ENCODE assay signal across 19 cellular contexts in genomic region chr22:19106886-19107729, GRCh38. TPM values are rescaled to one million over a fixed set of nuclear protein-coding genes. Genes with fewer than 3 reads are reported as not detected.
A peak's percentile ranks its signal among the peaks of the same experiment; 100 is the strongest.
DNase-seq lines count a peak whose midpoint lies in the region; ATAC-seq and TF ChIP-seq lines count a peak whose summit lies in the region.
"Had no signal": no experiment of that assay in that cellular context is flagged by ENCODE, and none has a peak within 500 bp of the region (broad histone marks: within the 10 kb centered on the region; RNA-seq: fewer than 3 reads in every experiment).

No MANE protein-coding gene starts in this region.

- no peak overlapping the region for H3K56ac ChIP-seq in mesendoderm (ENCODE audit: low read length)

- H3K27ac ChIP-seq in mesendoderm (ENCODE audit: low read depth, low read length) = no peak overlapping the region
- H3K27ac ChIP-seq: SK-N-MC had no signal

- no peak overlapping the region for H3K4me2 ChIP-seq in mesendoderm (ENCODE audit: low read length)

- H3K9ac ChIP-seq in mesendoderm (ENCODE audit: low read length) = no peak overlapping the region

- H3K36me3 ChIP-seq in BE2C = peaks cover 6% of the 10 kb centered on the region; the same call in 1 of the 2 replicates
- H3K36me3 ChIP-seq in mesendoderm (ENCODE audit: control insufficient read depth, insufficient read depth, low read length) = no peaks in the 10 kb centered on the region
- H3K36me3 ChIP-seq: pancreas had no signal

- DNase-seq in activated CD4-positive, alpha-beta T cell treated with anti-CD3 and anti-CD28 coated beads, Interleukin-2, amount 10 ng/mL, durations not matched to agents 7 days and 5 days = no peak
- DNase-seq in activated CD4-positive, alpha-beta T cell treated with anti-CD3 and anti-CD28 coated beads for 1 hour = no peak
- DNase-seq in RPMI7951 (ENCODE audit: low read depth) = peak; percentile 5
- DNase-seq in iPS-NIHi7 (ENCODE audit: extremely low spot score) = peak; percentile 2
- DNase-seq in stimulated activated effector memory CD8-positive, alpha-beta T cell treated with anti-CD3 and anti-CD28 coated beads, Interleukin-12 subunit alpha, Interleukin-12 subunit beta, amount 100 ng/mL, for 72 hours (ENCODE audit: low spot score in 2 of 2) = no peak
- DNase-seq in BE2C = no peak
- no peak for DNase-seq in mesendoderm
- no peak for DNase-seq in cortex of kidney (lab: John Stamatoyannopoulos, UW)
- DNase-seq: foreskin melanocyte, KG1, NCI-H1436 treated with DMSO at 0.1 percent for 48 hours, NCI-H446 had no signal

- no peak overlapping the region for H3K4me3 ChIP-seq in BE2C (ENCODE audit: low read depth, low read length)
- H3K4me3 ChIP-seq in mesendoderm (ENCODE audit: low read length) = no peak overlapping the region
- H3K4me3 ChIP-seq: GM12878, lung, pancreas, SK-N-MC had no signal

- peaks cover 57% of the 10 kb centered on the region for H3K4me1 Mint-ChIP-seq in activated CD4-positive, alpha-beta T cell treated with anti-CD3 and anti-CD28 coated beads, Interleukin-2, amount 10 ng/mL, durations not matched to agents 7 days and 5 days
- H3K4me1 Mint-ChIP-seq in stimulated activated effector memory CD8-positive, alpha-beta T cell treated with anti-CD3 and anti-CD28 coated beads, Interleukin-12 subunit alpha, Interleukin-12 subunit beta, amount 100 ng/mL, for 72 hours = peaks cover 72% of the 10 kb centered on the region

- no peak overlapping the region for H2BK5ac ChIP-seq in mesendoderm (ENCODE audit: low read length)

- POLR2A ChIA-PET in activated CD4-positive, alpha-beta T cell treated with anti-CD3 and anti-CD28 coated beads, Interleukin-2, amount 10 ng/mL, durations not matched to agents 7 days and 5 days (lab: Charles Lee) = no interaction called here

- CTCF ChIA-PET in activated CD4-positive, alpha-beta T cell treated with anti-CD3 and anti-CD28 coated beads, Interleukin-2, amount 10 ng/mL, durations not matched to agents 7 days and 5 days (lab: Charles Lee) = no interaction called here

- H3K18ac ChIP-seq in mesendoderm (ENCODE audit: low read length) = no peak overlapping the region

- H2AK5ac ChIP-seq in mesendoderm (ENCODE audit: low read length) = no peak overlapping the region

- no peaks in the 10 kb centered on the region for H3K9me3 ChIP-seq in BE2C
- H3K9me3 ChIP-seq: pancreas had no signal

- no peak overlapping the region for H3K4ac ChIP-seq in mesendoderm (ENCODE audit: low read depth, low read length)

- no peak overlapping the region for H4K8ac ChIP-seq in mesendoderm (ENCODE audit: low read depth, low read length)

- H3K27me3 Mint-ChIP-seq in activated CD4-positive, alpha-beta T cell treated with anti-CD3 and anti-CD28 coated beads, Interleukin-2, amount 10 ng/mL, durations not matched to agents 7 days and 5 days = no peaks in the 10 kb centered on the region

- peak overlapping the region; percentile 71 for H3K27ac Mint-ChIP-seq in activated CD4-positive, alpha-beta T cell treated with anti-CD3 and anti-CD28 coated beads, Interleukin-2, amount 10 ng/mL, durations not matched to agents 7 days and 5 days
- peak overlapping the region; percentile 71 for H3K27ac Mint-ChIP-seq in stimulated activated effector memory CD8-positive, alpha-beta T cell treated with anti-CD3 and anti-CD28 coated beads, Interleukin-12 subunit alpha, Interleukin-12 subunit beta, amount 100 ng/mL, for 72 hours

- no peaks in the 10 kb centered on the region for H3K27me3 ChIP-seq in BE2C
- H3K27me3 ChIP-seq in mesendoderm (ENCODE audit: insufficient read depth, low read length, poor library complexity) = no peaks in the 10 kb centered on the region
- H3K27me3 ChIP-seq: pancreas had no signal

- no peak overlapping the region for H2BK15ac ChIP-seq in mesendoderm (replicated peaks; ENCODE audit: low read depth)

- H3K4me1 ChIP-seq in BE2C (no peaks in the 10 kb centered on the region), mesendoderm (ENCODE audit: control insufficient read depth, low read depth, low read length) (peaks cover 6% of the 10 kb centered on the region)

- H3K4me3 Mint-ChIP-seq in activated CD4-positive, alpha-beta T cell treated with anti-CD3 and anti-CD28 coated beads, Interleukin-2, amount 10 ng/mL, durations not matched to agents 7 days and 5 days = no peak overlapping the region
- no peak overlapping the region for H3K4me3 Mint-ChIP-seq in stimulated activated effector memory CD8-positive, alpha-beta T cell treated with anti-CD3 and anti-CD28 coated beads, Interleukin-12 subunit alpha, Interleukin-12 subunit beta, amount 100 ng/mL, for 72 hours

- TF ChIP-seq CTCF in BE2C (IDR thresholded peaks at IDR 0.05; ENCODE audit: low read depth, low read length) = no peak

- no peak for ATAC-seq in stimulated activated effector memory CD8-positive, alpha-beta T cell treated with anti-CD3 and anti-CD28 coated beads, Interleukin-12 subunit alpha, Interleukin-12 subunit beta, amount 100 ng/mL, for 72 hours

- H4K5ac ChIP-seq in mesendoderm (ENCODE audit: low read length) = no peak overlapping the region

- peaks cover 44% of the 10 kb centered on the region for H3K79me1 ChIP-seq in mesendoderm (ENCODE audit: low read length)

- WGBS in mesendoderm (ENCODE audit: extremely low coverage, insufficient coverage, low lambda C conversion rate) = no CpG with 5 or more reads among the region's 3 CpGs

- H2BK120ac ChIP-seq in mesendoderm (ENCODE audit: low read depth, low read length) = no peak overlapping the region

- no peak overlapping the region for H3K23ac ChIP-seq in mesendoderm (ENCODE audit: low read length)

- H3K36me3 Mint-ChIP-seq in activated CD4-positive, alpha-beta T cell treated with anti-CD3 and anti-CD28 coated beads, Interleukin-2, amount 10 ng/mL, durations not matched to agents 7 days and 5 days (ENCODE audit: low read depth) = peaks cover 20% of the 10 kb centered on the region
- no peaks in the 10 kb centered on the region for H3K36me3 Mint-ChIP-seq in stimulated activated effector memory CD8-positive, alpha-beta T cell treated with anti-CD3 and anti-CD28 coated beads, Interleukin-12 subunit alpha, Interleukin-12 subunit beta, amount 100 ng/mL, for 72 hours

- peaks cover 64% of the 10 kb centered on the region for H3K79me2 ChIP-seq in mesendoderm (ENCODE audit: control insufficient read depth, insufficient read depth, low read length)

- no peaks in the 10 kb centered on the region for H3K9me3 Mint-ChIP-seq in activated CD4-positive, alpha-beta T cell treated with anti-CD3 and anti-CD28 coated beads, Interleukin-2, amount 10 ng/mL, durations not matched to agents 7 days and 5 days
- H3K9me3 Mint-ChIP-seq in stimulated activated effector memory CD8-positive, alpha-beta T cell treated with anti-CD3 and anti-CD28 coated beads, Interleukin-12 subunit alpha, Interleukin-12 subunit beta, amount 100 ng/mL, for 72 hours = no peaks in the 10 kb centered on the region

RNA-seq across cellular contexts. Expression of gene DGCR2, which starts 15.1 kb away (rescaled TPM):
- total RNA-seq in activated CD4-positive, alpha-beta T cell treated with anti-CD3 and anti-CD28 coated beads, Interleukin-2, amount 10 ng/mL, durations not matched to agents 7 days and 5 days = 10 to 100 TPM; 38.7 to 39.0 TPM
- total RNA-seq in RPMI7951 (2014; rRNA removed; shearing (Covaris generic)) = 24.8 and 32.0 TPM in 2 replicates
- polyA plus RNA-seq in BE2C (2012; ENCODE audit: insufficient read depth, insufficient read length, low read depth) = 69.5 TPM
- polyA plus RNA-seq in mesendoderm (2013, experiment 1 of 2) = 33.9 TPM
- 32.7 TPM for polyA plus RNA-seq in mesendoderm (2013, experiment 2 of 2)

RNA-seq across cellular contexts. Expression of gene TSSK2, which starts 24.0 kb away (rescaled TPM):
- total RNA-seq in activated CD4-positive, alpha-beta T cell treated with anti-CD3 and anti-CD28 coated beads, Interleukin-2, amount 10 ng/mL, durations not matched to agents 7 days and 5 days = not detected
- total RNA-seq in RPMI7951 (2014; rRNA removed; shearing (Covaris generic)) = not detected in 2 replicates
- 6.5 TPM for polyA plus RNA-seq in BE2C (2012; ENCODE audit: insufficient read depth, insufficient read length, low read depth)
- not detected for polyA plus RNA-seq in mesendoderm (2013, experiment 1 of 2)
- not detected for polyA plus RNA-seq in mesendoderm (2013, experiment 2 of 2)
- total RNA-seq: OCI-LY7, subcutaneous adipose tissue had no signal

RNA-seq across cellular contexts. Expression of gene ESS2, which starts 37.3 kb away (rescaled TPM):
- total RNA-seq in activated CD4-positive, alpha-beta T cell treated with anti-CD3 and anti-CD28 coated beads, Interleukin-2, amount 10 ng/mL, durations not matched to agents 7 days and 5 days = 10 to 100 TPM; 17.9 to 18.5 TPM
- total RNA-seq in RPMI7951 (2014; rRNA removed; shearing (Covaris generic)) = 9.4 and 10.2 TPM in 2 replicates
- polyA plus RNA-seq in BE2C (2012; ENCODE audit: insufficient read depth, insufficient read length, low read depth) = 40.2 TPM
- polyA plus RNA-seq in mesendoderm (2013, experiment 1 of 2) = 10.7 TPM
- polyA plus RNA-seq in mesendoderm (2013, experiment 2 of 2) = 10.3 TPM

RNA-seq across cellular contexts. Expression of gene GSC2, which starts 43.0 kb away (rescaled TPM):
- total RNA-seq in activated CD4-positive, alpha-beta T cell treated with anti-CD3 and anti-CD28 coated beads, Interleukin-2, amount 10 ng/mL, durations not matched to agents 7 days and 5 days = not detected
- total RNA-seq in RPMI7951 (2014; rRNA removed; shearing (Covaris generic)) = not detected in 2 replicates
- polyA plus RNA-seq in BE2C (2012; ENCODE audit: insufficient read depth, insufficient read length, low read depth) = not detected
- polyA plus RNA-seq in mesendoderm (2013, experiment 1 of 2) = 0.04 TPM
- polyA plus RNA-seq in mesendoderm (2013, experiment 2 of 2) = 0.06 TPM
- total RNA-seq: GM12878, lung, OCI-LY7, pancreas, subcutaneous adipose tissue had no signal
- polyA plus RNA-seq: adipose tissue, GM12878, lung, pancreas had no signal

Comparison
In these comparisons a context has a peak if more than half of its experiments do, and no peak if none do; other contexts are left out.
1. DNase-seq: peak in RPMI7951 (single experiment) and iPS-NIHi7 (single experiment); none in activated CD4-positive, alpha-beta T cell treated with anti-CD3 and anti-CD28 coated beads, Interleukin-2, amount 10 ng/mL, durations not matched to agents 7 days and 5 days (single experiment), activated CD4-positive, alpha-beta T cell treated with anti-CD3 and anti-CD28 coated beads for 1 hour (single experiment), stimulated activated effector memory CD8-positive, alpha-beta T cell treated with anti-CD3 and anti-CD28 coated beads, Interleukin-12 subunit alpha, Interleukin-12 subunit beta, amount 100 ng/mL, for 72 hours (0 of 2), BE2C (single experiment), mesendoderm (single experiment) and cortex of kidney (single experiment).